In the genomic region with DNA sequence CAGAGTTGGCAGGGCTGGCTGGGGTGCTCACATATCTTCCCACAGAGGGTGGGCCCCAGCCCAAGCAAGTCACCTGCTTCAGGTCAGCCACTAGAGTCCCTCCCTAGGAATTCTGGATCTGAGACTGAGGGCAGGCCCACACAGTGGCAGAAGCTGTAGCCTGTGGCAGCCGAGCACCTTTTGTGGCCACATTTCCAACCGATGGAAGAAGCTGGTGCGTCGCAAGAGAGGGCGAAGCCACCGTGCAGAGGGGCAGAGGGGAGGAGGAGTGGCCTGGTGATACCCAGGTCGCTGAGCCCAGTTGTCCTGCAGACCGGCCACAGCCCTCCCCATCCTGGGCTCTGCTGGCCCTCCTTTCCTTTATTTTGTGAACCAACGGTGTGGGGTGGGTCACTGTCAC, we compare ENCODE assay signal across 28 cellular contexts. TPM values are rescaled to one million over a fixed set of nuclear protein-coding genes. Genes with fewer than 3 reads are reported as not detected.
DNase-seq lines count a peak whose midpoint lies in the region; ATAC-seq and TF ChIP-seq lines count a peak whose summit lies in the region.
"Had no signal": no experiment of that assay in that cellular context is flagged by ENCODE, and none has a peak within 500 bp of the region (broad histone marks: within the 10 kb centered on the region; RNA-seq: fewer than 3 reads in every experiment).

No MANE protein-coding gene starts in this region.

- no peaks in the 10 kb centered on the region for H3K9me3 Mint-ChIP-seq in activated CD8-positive, alpha-beta T cell treated with anti-CD3 and anti-CD28 coated beads for 36 hours
- H3K9me3 Mint-ChIP-seq in activated CD8-positive, alpha-beta T cell treated with anti-CD3 and anti-CD28 coated beads, Interleukin-2, amount 10 ng/mL, durations not matched to agents 7 days and 5 days (ENCODE audit: insufficient read depth), result no peaks in the 10 kb centered on the region
- H3K9me3 Mint-ChIP-seq in MCF 10A (ENCODE audit: unreplicated experiment), result no peaks in the 10 kb centered on the region
- no peaks in the 10 kb centered on the region for H3K9me3 Mint-ChIP-seq in naive thymus-derived CD4-positive, alpha-beta T cell
- H3K9me3 Mint-ChIP-seq: activated CD4-positive, alpha-beta memory T cell treated with anti-CD3 and anti-CD28 coated beads, Interleukin-2, amount 10 ng/mL, durations not matched to agents 7 days and 5 days had no signal

- peaks cover 53% of the 10 kb centered on the region for H3K4me1 Mint-ChIP-seq in activated CD8-positive, alpha-beta T cell treated with anti-CD3 and anti-CD28 coated beads for 36 hours (ENCODE audit: low read depth)
- peaks cover 70% of the 10 kb centered on the region for H3K4me1 Mint-ChIP-seq in activated CD8-positive, alpha-beta T cell treated with anti-CD3 and anti-CD28 coated beads, Interleukin-2, amount 10 ng/mL, durations not matched to agents 7 days and 5 days (ENCODE audit: low read depth)
- peaks cover 27% of the 10 kb centered on the region for H3K4me1 Mint-ChIP-seq in MCF 10A (ENCODE audit: insufficient read depth, unreplicated experiment)
- H3K4me1 Mint-ChIP-seq in naive thymus-derived CD4-positive, alpha-beta T cell, result peaks cover 14 to 36% (median 18%) of the 10 kb centered on the region in 7 donors

- H4K20me1 ChIP-seq in DND-41 (ENCODE audit: insufficient read depth, low read length), result peaks cover 14% of the 10 kb centered on the region; the same call in 1 of the 2 replicates

- H3K36me3 ChIP-seq in DND-41 (ENCODE audit: insufficient read depth, low read length) (peaks cover 90% of the 10 kb centered on the region), sigmoid colon (peaks cover 39 to 81% (median 48%) of the 10 kb centered on the region in 4 donors)
- peaks cover 15 to 83% (median 23%) of the 10 kb centered on the region in 3 experiments for H3K36me3 ChIP-seq in naive thymus-derived CD4-positive, alpha-beta T cell (ENCODE audit: control insufficient read depth in 2 of 3, insufficient read depth in 3 of 3, low read length in 3 of 3)

- no peak overlapping the region for H3K9ac ChIP-seq in DND-41 (ENCODE audit: low read depth, low read length)
- H3K9ac ChIP-seq: parathyroid adenoma had no signal

- no peak overlapping the region for H3K4me2 ChIP-seq in DND-41 (ENCODE audit: insufficient read depth, low read length)

- no peak for TF ChIP-seq POLR2A in sigmoid colon (IDR thresholded peaks at IDR 0.05)

- peak overlapping the region; percentile 87 for H3K27ac Mint-ChIP-seq in activated CD8-positive, alpha-beta T cell treated with anti-CD3 and anti-CD28 coated beads for 36 hours
- H3K27ac Mint-ChIP-seq in activated CD8-positive, alpha-beta T cell treated with anti-CD3 and anti-CD28 coated beads, Interleukin-2, amount 10 ng/mL, durations not matched to agents 7 days and 5 days, result no peak overlapping the region
- H3K27ac Mint-ChIP-seq in MCF 10A (ENCODE audit: low read depth, unreplicated experiment), result no peak overlapping the region
- H3K27ac Mint-ChIP-seq in naive thymus-derived CD4-positive, alpha-beta T cell, result no peak overlapping the region
- H3K27ac Mint-ChIP-seq: activated CD4-positive, alpha-beta memory T cell treated with anti-CD3 and anti-CD28 coated beads, Interleukin-2, amount 10 ng/mL, durations not matched to agents 7 days and 5 days had no signal

- H3K9me3 ChIP-seq in DND-41 (ENCODE audit: insufficient read depth, low read length, severe bottlenecking) (no peaks in the 10 kb centered on the region), right cardiac atrium (ENCODE audit: control insufficient read depth, low read length) (no peaks in the 10 kb centered on the region), sigmoid colon (no peaks in the 10 kb centered on the region)
- H3K9me3 ChIP-seq in naive thymus-derived CD4-positive, alpha-beta T cell (ENCODE audit: control insufficient read depth in 2 of 3, low read length in 3 of 3), result no peaks in the 10 kb centered on the region
- H3K9me3 ChIP-seq: body of pancreas, thyroid gland had no signal

- H3K27me3 Mint-ChIP-seq in activated CD8-positive, alpha-beta T cell treated with anti-CD3 and anti-CD28 coated beads for 36 hours, result no peaks in the 10 kb centered on the region
- H3K27me3 Mint-ChIP-seq in activated CD8-positive, alpha-beta T cell treated with anti-CD3 and anti-CD28 coated beads, Interleukin-2, amount 10 ng/mL, durations not matched to agents 7 days and 5 days (ENCODE audit: low read depth), result no peaks in the 10 kb centered on the region
- H3K27me3 Mint-ChIP-seq in MCF 10A (ENCODE audit: insufficient read depth, unreplicated experiment), result no peaks in the 10 kb centered on the region
- H3K27me3 Mint-ChIP-seq in naive thymus-derived CD4-positive, alpha-beta T cell, result no peaks in the 10 kb centered on the region
- H3K27me3 Mint-ChIP-seq: activated CD4-positive, alpha-beta memory T cell treated with anti-CD3 and anti-CD28 coated beads, Interleukin-2, amount 10 ng/mL, durations not matched to agents 7 days and 5 days had no signal

- H2AFZ ChIP-seq in DND-41 (ENCODE audit: low read depth, low read length), result no peak overlapping the region
- H2AFZ ChIP-seq: parathyroid adenoma had no signal

- ATAC-seq in activated CD8-positive, alpha-beta T cell treated with anti-CD3 and anti-CD28 coated beads for 36 hours, result no peak
- ATAC-seq in activated CD8-positive, alpha-beta T cell treated with anti-CD3 and anti-CD28 coated beads, Interleukin-2, amount 10 ng/mL, durations not matched to agents 7 days and 5 days, result no peak
- ATAC-seq in DND-41 (ENCODE audit: insufficient read depth, low read depth), result no peak
- no peak for ATAC-seq in right cardiac atrium
- no peak for ATAC-seq in naive thymus-derived CD4-positive, alpha-beta T cell
- ATAC-seq: body of pancreas, HCT116, K562, SK-N-SH treated with all-trans-retinoic acid at 6 μM for 48 hours had no signal

- POLR2A ChIA-PET in activated CD8-positive, alpha-beta T cell treated with anti-CD3 and anti-CD28 coated beads for 36 hours (lab: Charles Lee), result interaction anchor here (1.1 to 8.2 kb wide), 2 partner anchors 11 to 29 kb away, joined by 3 to 79 read pairs; partner anchors contain the start of gene PGAM2
- POLR2A ChIA-PET in activated CD8-positive, alpha-beta T cell treated with anti-CD3 and anti-CD28 coated beads, Interleukin-2, amount 10 ng/mL, durations not matched to agents 7 days and 5 days (lab: Charles Lee), result interaction anchor here (1.9 kb wide), 1 partner anchor 21 kb away, joined by 6 read pairs; no protein-coding TSS in a partner anchor
- POLR2A ChIA-PET in MCF 10A (lab: Yijun Ruan, JAX), result no interaction called here
- POLR2A ChIA-PET in naive thymus-derived CD4-positive, alpha-beta T cell (lab: Charles Lee), result interaction anchor here (0.6 kb wide), 1 partner anchor 150 kb away, joined by 3 read pairs; no protein-coding TSS in a partner anchor

- no peak for TF ChIP-seq CTCF in activated CD8-positive, alpha-beta T cell treated with anti-CD3 and anti-CD28 coated beads for 36 hours (IDR thresholded peaks at IDR 0.05)
- no peak for TF ChIP-seq CTCF in DND-41 (IDR thresholded peaks at IDR 0.05; ENCODE audit: borderline replicate concordance, extremely low read depth, low read length, poor library complexity, severe bottlenecking)
- TF ChIP-seq CTCF in sigmoid colon (IDR thresholded peaks at IDR 0.05), result no peak
- no peak for TF ChIP-seq CTCF in MCF 10A (IDR thresholded peaks at IDR 0.05; ENCODE audit: unreplicated experiment)

- no peak for DNase-seq in activated CD8-positive, alpha-beta T cell treated with anti-CD3 and anti-CD28 coated beads for 36 hours
- DNase-seq in activated CD8-positive, alpha-beta T cell treated with anti-CD3 and anti-CD28 coated beads, Interleukin-2, amount 10 ng/mL, durations not matched to agents 7 days and 5 days, result no peak
- DNase-seq in DND-41, result no peak
- peak in 1 of 3 donors; percentile 3 for DNase-seq in right cardiac atrium
- DNase-seq in sigmoid colon, result peak; percentile 40
- DNase-seq in MCF 10A (ENCODE audit: unreplicated experiment), result no peak
- no peak for DNase-seq in naive thymus-derived CD4-positive, alpha-beta T cell
- no peak for DNase-seq in NCI-H1930 (lab: John Stamatoyannopoulos, UW)
- DNase-seq: activated CD4-positive, alpha-beta memory T cell treated with anti-CD3 and anti-CD28 coated beads, Interleukin-2, amount 10 ng/mL, durations not matched to agents 7 days and 5 days; activated CD4-positive, CD25-positive, alpha-beta regulatory T cell; AML-193; body of pancreas; effector CD8-positive, alpha-beta T cell; erythroblast; foreskin fibroblast; hippocampal formation; NCI-H1436 treated with DMSO at 0.1 percent for 48 hours; NCI-H69; RPMI8226; stimulated activated CD4-positive, alpha-beta T cell treated with anti-CD3 and anti-CD28 coated beads, Interleukin-1b, Interleukin-23, amount 100 ng/mL, for 48 hours; stimulated activated naive CD4-positive, alpha-beta T cell; T-helper 9 cell; thyroid gland had no signal

- TF ChIP-seq EP300 in sigmoid colon (IDR thresholded peaks at IDR 0.05), result no peak

- BruUV-seq in MCF 10A (replicated peaks; lab: Mats Ljungman, UMichigan), result no TSS peak

- H3K4me3 Mint-ChIP-seq in activated CD8-positive, alpha-beta T cell treated with anti-CD3 and anti-CD28 coated beads for 36 hours, result no peak overlapping the region
- H3K4me3 Mint-ChIP-seq in activated CD8-positive, alpha-beta T cell treated with anti-CD3 and anti-CD28 coated beads, Interleukin-2, amount 10 ng/mL, durations not matched to agents 7 days and 5 days, result no peak overlapping the region
- no peak overlapping the region for H3K4me3 Mint-ChIP-seq in MCF 10A (ENCODE audit: unreplicated experiment)
- H3K4me3 Mint-ChIP-seq in naive thymus-derived CD4-positive, alpha-beta T cell, result no peak overlapping the region
- H3K4me3 Mint-ChIP-seq: activated CD4-positive, alpha-beta memory T cell treated with anti-CD3 and anti-CD28 coated beads, Interleukin-2, amount 10 ng/mL, durations not matched to agents 7 days and 5 days had no signal

- H3K27me3 ChIP-seq in DND-41 (ENCODE audit: insufficient read depth, low read length, poor library complexity) (no peaks in the 10 kb centered on the region), right cardiac atrium (ENCODE audit: control insufficient read depth, insufficient read depth) (no peaks in the 10 kb centered on the region), sigmoid colon (no peaks in the 10 kb centered on the region)
- no peaks in the 10 kb centered on the region for H3K27me3 ChIP-seq in naive thymus-derived CD4-positive, alpha-beta T cell (ENCODE audit: control insufficient read depth in 2 of 2, insufficient read depth in 2 of 2, low read length in 2 of 2)
- H3K27me3 ChIP-seq: body of pancreas, thyroid gland had no signal

- peaks cover 42% of the 10 kb centered on the region for H3K4me1 ChIP-seq in DND-41 (ENCODE audit: insufficient read depth, low read length)
- H3K4me1 ChIP-seq in right cardiac atrium (ENCODE audit: control insufficient read depth, insufficient read depth, low read length), result peaks cover 3% of the 10 kb centered on the region
- H3K4me1 ChIP-seq in sigmoid colon, result peaks cover 0 to 34% (median 32%) of the 10 kb centered on the region in 4 donors
- H3K4me1 ChIP-seq in naive thymus-derived CD4-positive, alpha-beta T cell (ENCODE audit: control insufficient read depth in 2 of 2, insufficient read depth in 2 of 2, low read length in 2 of 2), result peaks cover 15 to 16% of the 10 kb centered on the region in 2 donors
- H3K4me1 ChIP-seq: parathyroid adenoma had no signal

- H3K4me3 ChIP-seq in DND-41 (ENCODE audit: low read depth in 1 of 2, low read length in 2 of 2), result no peak overlapping the region
- H3K4me3 ChIP-seq in right cardiac atrium (ENCODE audit: low read length), result no peak overlapping the region
- no peak overlapping the region for H3K4me3 ChIP-seq in sigmoid colon
- no peak overlapping the region for H3K4me3 ChIP-seq in naive thymus-derived CD4-positive, alpha-beta T cell (ENCODE audit: low read length)
- H3K4me3 ChIP-seq: body of pancreas, K562, lung, thyroid gland had no signal

- peak overlapping the region; percentile 15; the same call in 1 of the 2 replicates for H3K27ac ChIP-seq in DND-41 (ENCODE audit: low read length)
- peak overlapping the region; percentile 39 for H3K27ac ChIP-seq in right cardiac atrium (ENCODE audit: low read length)
- H3K27ac ChIP-seq in sigmoid colon, result peak overlapping the region in 1 of 4 donors; percentile 27
- H3K27ac ChIP-seq in naive thymus-derived CD4-positive, alpha-beta T cell (ENCODE audit: low read depth, low read length), result no peak overlapping the region
- H3K27ac ChIP-seq: body of pancreas, parathyroid adenoma had no signal

- WGBS in right cardiac atrium, result 83% methylated on average over 9 of the region's 9 CpGs
- WGBS in sigmoid colon, 2 donors, result 90 to 91% methylated on average over 9 of the region's 9 CpGs

- peaks cover 57% of the 10 kb centered on the region for H3K36me3 Mint-ChIP-seq in activated CD8-positive, alpha-beta T cell treated with anti-CD3 and anti-CD28 coated beads for 36 hours (ENCODE audit: low read depth)
- H3K36me3 Mint-ChIP-seq in activated CD8-positive, alpha-beta T cell treated with anti-CD3 and anti-CD28 coated beads, Interleukin-2, amount 10 ng/mL, durations not matched to agents 7 days and 5 days (ENCODE audit: low read depth), result peaks cover 67% of the 10 kb centered on the region
- peaks cover 49% of the 10 kb centered on the region for H3K36me3 Mint-ChIP-seq in MCF 10A (ENCODE audit: insufficient read depth, unreplicated experiment)
- H3K36me3 Mint-ChIP-seq in naive thymus-derived CD4-positive, alpha-beta T cell, result peaks cover 5 to 33% (median 13%) of the 10 kb centered on the region in 5 donors

- intact Hi-C loops in activated CD8-positive, alpha-beta T cell treated with anti-CD3 and anti-CD28 coated beads for 36 hours (cut with micrococcal nuclease), result no loop called here
- intact Hi-C loops in right cardiac atrium (cut with DNase I), result loop anchor here in 2 of 4 donors (10.0 kb wide), 1 partner anchor 118 kb away; no protein-coding TSS in a partner anchor
- intact Hi-C loops in sigmoid colon (cut with DNase I), result no loop called here
- intact Hi-C loops in MCF 10A (cut with micrococcal nuclease), result no loop called here
- intact Hi-C loops in naive thymus-derived CD4-positive, alpha-beta T cell (cut with micrococcal nuclease), result no loop called here

- CTCF ChIA-PET in activated CD8-positive, alpha-beta T cell treated with anti-CD3 and anti-CD28 coated beads for 36 hours (lab: Charles Lee), result no interaction called here
- CTCF ChIA-PET in activated CD8-positive, alpha-beta T cell treated with anti-CD3 and anti-CD28 coated beads, Interleukin-2, amount 10 ng/mL, durations not matched to agents 7 days and 5 days (lab: Charles Lee), result no interaction called here
- CTCF ChIA-PET in MCF 10A (lab: Yijun Ruan, JAX), result no interaction called here
- CTCF ChIA-PET in naive thymus-derived CD4-positive, alpha-beta T cell (lab: Charles Lee), result no interaction called here

- H3K79me2 ChIP-seq in DND-41 (ENCODE audit: insufficient read depth, low read length), result peaks cover 32% of the 10 kb centered on the region
- H3K79me2 ChIP-seq: parathyroid adenoma had no signal

RNA-seq across cellular contexts. Expression of gene POLM, which starts 5.3 kb away (rescaled TPM):
- 10 to 100 TPM; 35.4 to 37.2 TPM for total RNA-seq in activated CD8-positive, alpha-beta T cell treated with anti-CD3 and anti-CD28 coated beads for 36 hours
- 10 to 100 TPM; 37.3 to 37.9 TPM for total RNA-seq in activated CD8-positive, alpha-beta T cell treated with anti-CD3 and anti-CD28 coated beads, Interleukin-2, amount 10 ng/mL, durations not matched to agents 7 days and 5 days
- 10 to 100 TPM; 24.5 to 28.9 (median 25.8) TPM for total RNA-seq in right cardiac atrium
- 16.6 TPM for polyA plus RNA-seq in right cardiac atrium
- total RNA-seq in sigmoid colon, result 10 to 100 TPM; 17.5 to 39.9 (median 24.8) TPM
- polyA plus RNA-seq in sigmoid colon, result 10 to 100 TPM in 1 of 3 donors, 1 to 10 TPM in 2; 5.5 to 23.4 (median 9.6) TPM
- total RNA-seq in MCF 10A (2022), result 19.2 and 22.8 TPM in 2 replicates
- 10 to 100 TPM; 33.9 to 77.1 (median 48.9) TPM for total RNA-seq in naive thymus-derived CD4-positive, alpha-beta T cell
- 10 to 100 TPM; 18.2 to 20.4 TPM for polyA plus RNA-seq in naive thymus-derived CD4-positive, alpha-beta T cell

RNA-seq across cellular contexts. Expression of gene PGAM2, which starts 11.7 kb away (rescaled TPM):
- under 1 TPM in 1 of 2 experiments, not detected in 1; 0.49 TPM for total RNA-seq in activated CD8-positive, alpha-beta T cell treated with anti-CD3 and anti-CD28 coated beads for 36 hours
- under 1 TPM; 0.34 to 0.68 TPM for total RNA-seq in activated CD8-positive, alpha-beta T cell treated with anti-CD3 and anti-CD28 coated beads, Interleukin-2, amount 10 ng/mL, durations not matched to agents 7 days and 5 days
- total RNA-seq in right cardiac atrium, result 1,000 to 10,000 TPM in 2 of 4 donors, 100 to 1,000 TPM in 2; 946 to 1,159 (median 1,024) TPM
- polyA plus RNA-seq in right cardiac atrium, result 2,530 TPM
- 1 to 10 TPM in 2 of 4 donors, under 1 TPM in 2; 0.71 to 2.1 (median 1.1) TPM for total RNA-seq in sigmoid colon
- 1 to 10 TPM in 2 of 3 donors, not detected in 1; 1.2 to 3.0 TPM for polyA plus RNA-seq in sigmoid colon
- not detected in 2 replicates for total RNA-seq in MCF 10A (2022)
- 1 to 10 TPM in 4 of 5 experiments, under 1 TPM in 1; 0.73 to 3.1 (median 1.8) TPM for total RNA-seq in naive thymus-derived CD4-positive, alpha-beta T cell
- not detected for polyA plus RNA-seq in naive thymus-derived CD4-positive, alpha-beta T cell
- total RNA-seq: K562 had no signal
- polyA plus RNA-seq: K562 had no signal

RNA-seq across cellular contexts. Expression of gene AEBP1, which starts 27.1 kb away (rescaled TPM):
- 10 to 100 TPM; 29.1 to 30.4 TPM for total RNA-seq in activated CD8-positive, alpha-beta T cell treated with anti-CD3 and anti-CD28 coated beads for 36 hours
- 10 to 100 TPM; 13.0 to 15.7 TPM for total RNA-seq in activated CD8-positive, alpha-beta T cell treated with anti-CD3 and anti-CD28 coated beads, Interleukin-2, amount 10 ng/mL, durations not matched to agents 7 days and 5 days
- 100 to 1,000 TPM in 2 of 4 donors, 10 to 100 TPM in 2; 81.0 to 124 (median 103) TPM for total RNA-seq in right cardiac atrium
- 62.8 TPM for polyA plus RNA-seq in right cardiac atrium
- 100 to 1,000 TPM in 2 of 4 donors, 10 to 100 TPM in 2; 74.6 to 182 (median 128) TPM for total RNA-seq in sigmoid colon
- 10 to 100 TPM in 2 of 3 donors, 1 to 10 TPM in 1; 2.5 to 37.7 (median 12.0) TPM for polyA plus RNA-seq in sigmoid colon
- not detected in 2 replicates for total RNA-seq in MCF 10A (2022)
- 10 to 100 TPM in 4 of 5 experiments, 1 to 10 TPM in 1; 7.7 to 33.1 (median 27.5) TPM for total RNA-seq in naive thymus-derived CD4-positive, alpha-beta T cell
- polyA plus RNA-seq in naive thymus-derived CD4-positive, alpha-beta T cell, result 10 to 100 TPM in 1 of 2 donors, 1 to 10 TPM in 1; 3.0 to 13.5 TPM

RNA-seq across cellular contexts. Expression of gene DBNL, which starts 32.6 kb away (rescaled TPM):
- total RNA-seq in activated CD8-positive, alpha-beta T cell treated with anti-CD3 and anti-CD28 coated beads for 36 hours, result 100 to 1,000 TPM; 108 to 110 TPM
- 100 to 1,000 TPM; 165 to 166 TPM for total RNA-seq in activated CD8-positive, alpha-beta T cell treated with anti-CD3 and anti-CD28 coated beads, Interleukin-2, amount 10 ng/mL, durations not matched to agents 7 days and 5 days
- total RNA-seq in right cardiac atrium (10 to 100 TPM; 34.3 to 44.6 (median 38.1) TPM), sigmoid colon (100 to 1,000 TPM in 1 of 4 donors, 10 to 100 TPM in 3; 76.7 to 124 (median 86.6) TPM), MCF 10A (2022) (49.7 and 52.9 TPM in 2 replicates)
- polyA plus RNA-seq in right cardiac atrium (37.5 TPM), sigmoid colon (100 to 1,000 TPM in 2 of 3 donors, 10 to 100 TPM in 1; 91.9 to 149 (median 102) TPM)
- 100 to 1,000 TPM; 112 to 182 (median 164) TPM for total RNA-seq in naive thymus-derived CD4-positive, alpha-beta T cell
- polyA plus RNA-seq in naive thymus-derived CD4-positive, alpha-beta T cell, result 100 to 1,000 TPM; 171 to 217 TPM

RNA-seq across cellular contexts. Expression of gene POLD2, which starts 46.3 kb away (rescaled TPM):
- 100 to 1,000 TPM; 243 to 251 TPM for total RNA-seq in activated CD8-positive, alpha-beta T cell treated with anti-CD3 and anti-CD28 coated beads for 36 hours
- 100 to 1,000 TPM; 134 to 135 TPM for total RNA-seq in activated CD8-positive, alpha-beta T cell treated with anti-CD3 and anti-CD28 coated beads, Interleukin-2, amount 10 ng/mL, durations not matched to agents 7 days and 5 days
- total RNA-seq in right cardiac atrium (100 to 1,000 TPM in 1 of 4 donors, 10 to 100 TPM in 3; 85.8 to 110 (median 99.0) TPM), sigmoid colon (10 to 100 TPM; 20.3 to 40.5 (median 29.5) TPM), MCF 10A (2022) (118 and 179 TPM in 2 replicates)
- polyA plus RNA-seq in right cardiac atrium (86.6 TPM), sigmoid colon (10 to 100 TPM; 31.9 to 91.2 (median 39.0) TPM)
- total RNA-seq in naive thymus-derived CD4-positive, alpha-beta T cell, result 100 to 1,000 TPM in 1 of 5 experiments, 10 to 100 TPM in 4; 55.1 to 118 (median 69.2) TPM
- 10 to 100 TPM; 78.1 to 94.8 TPM for polyA plus RNA-seq in naive thymus-derived CD4-positive, alpha-beta T cell

Comparison
In these comparisons a context has a peak if more than half of its experiments do, and no peak if none do; other contexts are left out.
1. RNA of gene PGAM2, which starts 11.7 kb away (total RNA-seq): 946 to 1,159 TPM in right cardiac atrium; 0.73 to 3.1 TPM in naive thymus-derived CD4-positive, alpha-beta T cell, 0.71 to 2.1 TPM in sigmoid colon, 0.34 to 0.68 TPM in activated CD8-positive, alpha-beta T cell treated with anti-CD3 and anti-CD28 coated beads, Interleukin-2, amount 10 ng/mL, durations not matched to agents 7 days and 5 days, 0.49 TPM in activated CD8-positive, alpha-beta T cell treated with anti-CD3 and anti-CD28 coated beads for 36 hours and not detected in MCF 10A; every median in the first group is over 100 times any median in the second.